In the genomic region with DNA sequence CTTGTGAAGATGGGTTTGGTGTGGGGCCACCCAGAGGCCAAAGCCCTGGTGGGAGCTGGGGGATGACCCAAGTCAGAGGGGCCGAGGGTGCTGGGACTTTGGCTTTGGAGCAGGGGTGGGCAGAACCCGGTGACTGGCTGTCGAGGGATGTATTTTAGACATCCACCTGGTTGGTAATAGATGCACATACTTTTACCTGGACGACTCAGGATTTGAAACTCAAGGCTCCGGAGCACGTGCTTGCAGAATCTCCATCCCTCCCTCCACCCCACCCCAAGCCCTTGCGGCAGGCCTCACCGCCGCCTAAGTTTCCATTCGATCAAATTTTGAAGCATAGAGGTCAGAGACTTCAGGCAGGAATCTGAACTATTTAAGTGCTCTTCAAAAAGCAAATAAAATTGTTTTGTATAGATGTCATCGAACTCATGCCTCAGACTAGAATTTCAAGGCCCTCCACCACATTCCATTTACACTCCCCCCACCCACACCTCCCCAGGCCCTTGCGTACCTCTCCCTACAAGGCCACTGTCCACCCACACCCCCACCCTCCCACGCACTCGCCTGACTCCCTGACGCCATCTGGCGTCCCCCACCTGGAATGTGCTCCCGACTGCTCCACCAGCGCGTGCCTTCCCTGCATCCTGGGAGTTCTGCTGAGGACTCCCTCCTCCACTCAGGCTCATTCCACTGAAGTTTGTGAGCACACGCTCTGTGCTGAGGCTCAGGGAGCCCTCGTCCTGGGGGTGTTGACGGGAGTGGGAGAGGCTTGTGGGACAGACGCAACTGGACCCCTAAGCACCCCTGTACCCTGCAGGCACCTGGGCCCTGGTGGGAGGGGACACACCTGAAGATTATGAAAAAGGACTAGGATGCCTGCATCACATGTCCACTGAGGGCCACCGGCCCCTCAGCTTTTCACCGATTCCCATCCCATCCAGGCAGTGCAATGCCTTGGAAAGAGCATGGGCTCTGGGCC, we compare ENCODE assay signal across 1 cellular context.
A peak's percentile ranks its signal among the peaks of the same experiment; 100 is the strongest.
TF ChIP-seq lines count a peak whose summit lies in the region.

No MANE protein-coding gene starts in this region.

TF ChIP-seq in HepG2, 621 proteins besides CTCF, POLR2A, EP300 and RAD21 (continued from another document and continues in another):
- TF ChIP-seq, protein P1, sequence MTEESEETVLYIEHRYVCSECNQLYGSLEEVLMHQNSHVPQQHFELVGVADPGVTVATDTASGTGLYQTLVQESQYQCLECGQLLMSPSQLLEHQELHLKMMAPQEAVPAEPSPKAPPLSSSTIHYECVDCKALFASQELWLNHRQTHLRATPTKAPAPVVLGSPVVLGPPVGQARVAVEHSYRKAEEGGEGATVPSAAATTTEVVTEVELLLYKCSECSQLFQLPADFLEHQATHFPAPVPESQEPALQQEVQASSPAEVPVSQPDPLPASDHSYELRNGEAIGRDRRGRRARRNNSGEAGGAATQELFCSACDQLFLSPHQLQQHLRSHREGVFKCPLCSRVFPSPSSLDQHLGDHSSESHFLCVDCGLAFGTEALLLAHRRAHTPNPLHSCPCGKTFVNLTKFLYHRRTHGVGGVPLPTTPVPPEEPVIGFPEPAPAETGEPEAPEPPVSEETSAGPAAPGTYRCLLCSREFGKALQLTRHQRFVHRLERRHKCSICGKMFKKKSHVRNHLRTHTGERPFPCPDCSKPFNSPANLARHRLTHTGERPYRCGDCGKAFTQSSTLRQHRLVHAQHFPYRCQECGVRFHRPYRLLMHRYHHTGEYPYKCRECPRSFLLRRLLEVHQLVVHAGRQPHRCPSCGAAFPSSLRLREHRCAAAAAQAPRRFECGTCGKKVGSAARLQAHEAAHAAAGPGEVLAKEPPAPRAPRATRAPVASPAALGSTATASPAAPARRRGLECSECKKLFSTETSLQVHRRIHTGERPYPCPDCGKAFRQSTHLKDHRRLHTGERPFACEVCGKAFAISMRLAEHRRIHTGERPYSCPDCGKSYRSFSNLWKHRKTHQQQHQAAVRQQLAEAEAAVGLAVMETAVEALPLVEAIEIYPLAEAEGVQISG (CRISPR knock-in tag; IDR thresholded peaks at IDR 0.05) = peak; percentile 26; the same call in 1 of the 2 replicates
- TF ChIP-seq PAF1 (CRISPR knock-in tag; IDR thresholded peaks at IDR 0.05) (no peak), SOX6 (IDR thresholded peaks at IDR 0.05) (no peak), SOX6 (CRISPR knock-in tag; IDR thresholded peaks at IDR 0.05) (peak; percentile 70), KLF6 (CRISPR knock-in tag; IDR thresholded peaks at IDR 0.05) (no peak), TCF7L2 (IDR thresholded peaks at IDR 0.05; ENCODE audit: low read depth, low read length) (no peak), NR2F6 (IDR thresholded peaks at IDR 0.05) (peak; percentile 24; the same call in 1 of the 2 replicates), NR2F6 (CRISPR knock-in tag; IDR thresholded peaks at IDR 0.05) (peak; percentile 62), GFI1 (CRISPR knock-in tag; IDR thresholded peaks at IDR 0.05; ENCODE audit: borderline replicate concordance) (peak; percentile 46; the same call in 1 of the 2 replicates), KAT2B (IDR thresholded peaks at IDR 0.05; ENCODE audit: borderline replicate concordance, low read depth, low read length) (no peak), ZNF34 (CRISPR knock-in tag; IDR thresholded peaks at IDR 0.05; ENCODE audit: borderline replicate concordance) (no peak), HDAC1 (CRISPR knock-in tag; IDR thresholded peaks at IDR 0.05) (peak; percentile 81), ZFP36L1 (CRISPR knock-in tag; IDR thresholded peaks at IDR 0.05) (no peak), ZNF530 (CRISPR knock-in tag; IDR thresholded peaks at IDR 0.05; ENCODE audit: low read depth) (no peak), ZC3H4 (CRISPR knock-in tag; IDR thresholded peaks at IDR 0.05; ENCODE audit: borderline replicate concordance) (no peak), SRY (CRISPR knock-in tag; IDR thresholded peaks at IDR 0.05) (no peak), ZNF570 (CRISPR knock-in tag; IDR thresholded peaks at IDR 0.05; ENCODE audit: borderline replicate concordance) (no peak), ZKSCAN8 (CRISPR knock-in tag; IDR thresholded peaks at IDR 0.05; ENCODE audit: borderline replicate concordance) (no peak), HHEX (CRISPR knock-in tag; IDR thresholded peaks at IDR 0.05) (no peak), ZNF607 (CRISPR knock-in tag; IDR thresholded peaks at IDR 0.05; ENCODE audit: borderline replicate concordance) (no peak; the same call in 1 of the 2 replicates), IRF2 (CRISPR knock-in tag; IDR thresholded peaks at IDR 0.05) (peak; percentile 62; the same call in 1 of the 2 replicates), MEIS1 (CRISPR knock-in tag; IDR thresholded peaks at IDR 0.05; ENCODE audit: borderline replicate concordance) (no peak), ZNF772 (CRISPR knock-in tag; IDR thresholded peaks at IDR 0.05) (no peak), NFYC (CRISPR knock-in tag; IDR thresholded peaks at IDR 0.05) (no peak), MBNL3 (CRISPR knock-in tag; conservative IDR thresholded peaks at IDR 0.05) (no peak), SIX1 (CRISPR knock-in tag; IDR thresholded peaks at IDR 0.05; ENCODE audit: borderline replicate concordance) (no peak), HNF4A (CRISPR knock-in tag; IDR thresholded peaks at IDR 0.05) (peak; percentile 41; the same call in 1 of the 2 replicates), ZNF556 (CRISPR knock-in tag; IDR thresholded peaks at IDR 0.05; ENCODE audit: borderline replicate concordance) (no peak), CCDC6 (CRISPR knock-in tag; IDR thresholded peaks at IDR 0.05) (0 out of 2 replicates have a peak, but pooled peaks have one; percentile 32), PRMT3 (CRISPR knock-in tag; IDR thresholded peaks at IDR 0.05; ENCODE audit: borderline replicate concordance, low read depth) (no peak), ZNF761 (CRISPR knock-in tag; conservative IDR thresholded peaks at IDR 0.05) (no peak), ZNF12 (CRISPR knock-in tag; IDR thresholded peaks at IDR 0.05) (no peak), HMG20A (CRISPR knock-in tag; IDR thresholded peaks at IDR 0.05; ENCODE audit: borderline replicate concordance) (peak; percentile 24; the same call in 1 of the 2 replicates), ZNF616 (CRISPR knock-in tag; IDR thresholded peaks at IDR 0.05; ENCODE audit: low read depth) (no peak), ZNF749 (CRISPR knock-in tag; IDR thresholded peaks at IDR 0.05; ENCODE audit: borderline replicate concordance) (no peak), KDM3A (CRISPR knock-in tag; IDR thresholded peaks at IDR 0.05; ENCODE audit: low read depth) (no peak), GATAD2A (CRISPR knock-in tag; IDR thresholded peaks at IDR 0.05) (peak; percentile 78), AGO2 (optimal IDR thresholded peaks at IDR 0.05; ENCODE audit: low read depth, low read length) (peak; percentile 36), SMC3 (IDR thresholded peaks at IDR 0.05; ENCODE audit: low read length) (peak; percentile 69; the same call in 1 of the 2 replicates), CBX1 (IDR thresholded peaks at IDR 0.05; ENCODE audit: low read depth) (no peak), TSC22D2 (CRISPR knock-in tag; IDR thresholded peaks at IDR 0.05; ENCODE audit: borderline replicate concordance) (no peak)
- TF ChIP-seq, protein P2, sequence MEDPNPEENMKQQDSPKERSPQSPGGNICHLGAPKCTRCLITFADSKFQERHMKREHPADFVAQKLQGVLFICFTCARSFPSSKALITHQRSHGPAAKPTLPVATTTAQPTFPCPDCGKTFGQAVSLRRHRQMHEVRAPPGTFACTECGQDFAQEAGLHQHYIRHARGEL (CRISPR knock-in tag; IDR thresholded peaks at IDR 0.05) = no peak
- TF ChIP-seq, protein P3, sequence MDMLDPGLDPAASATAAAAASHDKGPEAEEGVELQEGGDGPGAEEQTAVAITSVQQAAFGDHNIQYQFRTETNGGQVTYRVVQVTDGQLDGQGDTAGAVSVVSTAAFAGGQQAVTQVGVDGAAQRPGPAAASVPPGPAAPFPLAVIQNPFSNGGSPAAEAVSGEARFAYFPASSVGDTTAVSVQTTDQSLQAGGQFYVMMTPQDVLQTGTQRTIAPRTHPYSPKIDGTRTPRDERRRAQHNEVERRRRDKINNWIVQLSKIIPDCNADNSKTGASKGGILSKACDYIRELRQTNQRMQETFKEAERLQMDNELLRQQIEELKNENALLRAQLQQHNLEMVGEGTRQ (IDR thresholded peaks at IDR 0.05; ENCODE audit: low read depth, low read length) = no peak
- TF ChIP-seq, protein P3 (CRISPR knock-in tag; IDR thresholded peaks at IDR 0.05; ENCODE audit: borderline replicate concordance) = no peak; the same call in 1 of the 2 replicates
- TF ChIP-seq, protein P4, sequence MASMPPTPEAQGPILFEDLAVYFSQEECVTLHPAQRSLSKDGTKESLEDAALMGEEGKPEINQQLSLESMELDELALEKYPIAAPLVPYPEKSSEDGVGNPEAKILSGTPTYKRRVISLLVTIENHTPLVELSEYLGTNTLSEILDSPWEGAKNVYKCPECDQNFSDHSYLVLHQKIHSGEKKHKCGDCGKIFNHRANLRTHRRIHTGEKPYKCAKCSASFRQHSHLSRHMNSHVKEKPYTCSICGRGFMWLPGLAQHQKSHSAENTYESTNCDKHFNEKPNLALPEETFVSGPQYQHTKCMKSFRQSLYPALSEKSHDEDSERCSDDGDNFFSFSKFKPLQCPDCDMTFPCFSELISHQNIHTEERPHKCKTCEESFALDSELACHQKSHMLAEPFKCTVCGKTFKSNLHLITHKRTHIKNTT (CRISPR knock-in tag; IDR thresholded peaks at IDR 0.05) = no peak
- TF ChIP-seq, protein P5, sequence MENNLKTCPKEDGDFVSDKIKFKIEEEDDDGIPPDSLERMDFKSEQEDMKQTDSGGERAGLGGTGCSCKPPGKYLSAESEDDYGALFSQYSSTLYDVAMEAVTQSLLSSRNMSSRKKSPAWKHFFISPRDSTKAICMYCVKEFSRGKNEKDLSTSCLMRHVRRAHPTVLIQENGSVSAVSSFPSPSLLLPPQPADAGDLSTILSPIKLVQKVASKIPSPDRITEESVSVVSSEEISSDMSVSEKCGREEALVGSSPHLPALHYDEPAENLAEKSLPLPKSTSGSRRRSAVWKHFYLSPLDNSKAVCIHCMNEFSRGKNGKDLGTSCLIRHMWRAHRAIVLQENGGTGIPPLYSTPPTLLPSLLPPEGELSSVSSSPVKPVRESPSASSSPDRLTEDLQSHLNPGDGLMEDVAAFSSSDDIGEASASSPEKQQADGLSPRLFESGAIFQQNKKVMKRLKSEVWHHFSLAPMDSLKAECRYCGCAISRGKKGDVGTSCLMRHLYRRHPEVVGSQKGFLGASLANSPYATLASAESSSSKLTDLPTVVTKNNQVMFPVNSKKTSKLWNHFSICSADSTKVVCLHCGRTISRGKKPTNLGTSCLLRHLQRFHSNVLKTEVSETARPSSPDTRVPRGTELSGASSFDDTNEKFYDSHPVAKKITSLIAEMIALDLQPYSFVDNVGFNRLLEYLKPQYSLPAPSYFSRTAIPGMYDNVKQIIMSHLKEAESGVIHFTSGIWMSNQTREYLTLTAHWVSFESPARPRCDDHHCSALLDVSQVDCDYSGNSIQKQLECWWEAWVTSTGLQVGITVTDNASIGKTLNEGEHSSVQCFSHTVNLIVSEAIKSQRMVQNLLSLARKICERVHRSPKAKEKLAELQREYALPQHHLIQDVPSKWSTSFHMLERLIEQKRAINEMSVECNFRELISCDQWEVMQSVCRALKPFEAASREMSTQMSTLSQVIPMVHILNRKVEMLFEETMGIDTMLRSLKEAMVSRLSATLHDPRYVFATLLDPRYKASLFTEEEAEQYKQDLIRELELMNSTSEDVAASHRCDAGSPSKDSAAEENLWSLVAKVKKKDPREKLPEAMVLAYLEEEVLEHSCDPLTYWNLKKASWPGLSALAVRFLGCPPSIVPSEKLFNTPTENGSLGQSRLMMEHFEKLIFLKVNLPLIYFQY (CRISPR knock-in tag; IDR thresholded peaks at IDR 0.05; ENCODE audit: borderline replicate concordance) = no peak; the same call in 1 of the 2 replicates
- TF ChIP-seq, protein P6, sequence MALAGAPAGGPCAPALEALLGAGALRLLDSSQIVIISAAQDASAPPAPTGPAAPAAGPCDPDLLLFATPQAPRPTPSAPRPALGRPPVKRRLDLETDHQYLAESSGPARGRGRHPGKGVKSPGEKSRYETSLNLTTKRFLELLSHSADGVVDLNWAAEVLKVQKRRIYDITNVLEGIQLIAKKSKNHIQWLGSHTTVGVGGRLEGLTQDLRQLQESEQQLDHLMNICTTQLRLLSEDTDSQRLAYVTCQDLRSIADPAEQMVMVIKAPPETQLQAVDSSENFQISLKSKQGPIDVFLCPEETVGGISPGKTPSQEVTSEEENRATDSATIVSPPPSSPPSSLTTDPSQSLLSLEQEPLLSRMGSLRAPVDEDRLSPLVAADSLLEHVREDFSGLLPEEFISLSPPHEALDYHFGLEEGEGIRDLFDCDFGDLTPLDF (CRISPR knock-in tag; IDR thresholded peaks at IDR 0.05) = no peak
- TF ChIP-seq, protein P7, sequence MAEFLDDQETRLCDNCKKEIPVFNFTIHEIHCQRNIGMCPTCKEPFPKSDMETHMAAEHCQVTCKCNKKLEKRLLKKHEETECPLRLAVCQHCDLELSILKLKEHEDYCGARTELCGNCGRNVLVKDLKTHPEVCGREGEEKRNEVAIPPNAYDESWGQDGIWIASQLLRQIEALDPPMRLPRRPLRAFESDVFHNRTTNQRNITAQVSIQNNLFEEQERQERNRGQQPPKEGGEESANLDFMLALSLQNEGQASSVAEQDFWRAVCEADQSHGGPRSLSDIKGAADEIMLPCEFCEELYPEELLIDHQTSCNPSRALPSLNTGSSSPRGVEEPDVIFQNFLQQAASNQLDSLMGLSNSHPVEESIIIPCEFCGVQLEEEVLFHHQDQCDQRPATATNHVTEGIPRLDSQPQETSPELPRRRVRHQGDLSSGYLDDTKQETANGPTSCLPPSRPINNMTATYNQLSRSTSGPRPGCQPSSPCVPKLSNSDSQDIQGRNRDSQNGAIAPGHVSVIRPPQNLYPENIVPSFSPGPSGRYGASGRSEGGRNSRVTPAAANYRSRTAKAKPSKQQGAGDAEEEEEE (CRISPR knock-in tag; IDR thresholded peaks at IDR 0.05; ENCODE audit: borderline replicate concordance) = 0 out of 2 replicates have a peak, but pooled peaks have one; percentile 28
